In genomic region chr6:98927534-98927933, GRCh38 we compare ENCODE assay signal across 20 cellular contexts. TPM values are rescaled to one million over a fixed set of nuclear protein-coding genes. Genes with fewer than 3 reads are reported as not detected.
DNase-seq lines count a peak whose midpoint lies in the region; ATAC-seq, FAIRE-seq and TF ChIP-seq lines count a peak whose summit lies in the region.
"Had no signal": no experiment of that assay in that cellular context is flagged by ENCODE, and none has a peak within 500 bp of the region (broad histone marks: within the 10 kb centered on the region; RNA-seq: fewer than 3 reads in every experiment).

No MANE protein-coding gene starts in this region.

- no peak overlapping the region for H3K18ac ChIP-seq in H9 (ENCODE audit: insufficient read length, low read depth, low read length)

- H3K36me3 Mint-ChIP-seq in H9 (ENCODE audit: insufficient read depth in 1 of 3, low read depth in 3 of 3) = peaks cover 2 to 24% (median 3%) of the 10 kb centered on the region in 3 experiments; a peak in 5 of 7 replicates

- no peak overlapping the region for H2BK120ac ChIP-seq in H9 (ENCODE audit: low read depth, low read length, poor library complexity, severe bottlenecking)

- intact Hi-C loops in pancreas (cut with DNase I) = no loop called here

- H3K4me1 ChIP-seq in pancreas = peaks cover 0 to 12% (median 0%) of the 10 kb centered on the region in 3 donors
- no peaks in the 10 kb centered on the region; the same call in 1 of the 2 replicates for H3K4me1 ChIP-seq in H9 (ENCODE audit: insufficient read depth, low read length)
- H3K4me1 ChIP-seq: Peyer's patch had no signal

- no peaks in the 10 kb centered on the region for H3K9me3 Mint-ChIP-seq in H9
- H3K9me3 Mint-ChIP-seq: CD4-positive, alpha-beta memory T cell; memory B cell; T-helper 1 cell treated with Interleukin-12 subunit alpha and Interleukin-12 subunit beta and Interleukin-4 antibody, amounts not matched to agents 30 μg/mL and 1 μg/mL, for 36 hours had no signal

- H2BK5ac ChIP-seq in H9 (ENCODE audit: insufficient read length, low read length) = no peak overlapping the region

- H3K4me1 Mint-ChIP-seq in H9 = peaks cover 32% of the 10 kb centered on the region in 2 experiments

- peak in 3 of 4 donors; percentile 57 to 72 (median 69) for ATAC-seq in pancreas
- no peak for ATAC-seq in HG03159 (IDR thresholded peaks at IDR 0.05; ENCODE audit: unreplicated experiment)
- no peak for ATAC-seq in HG02678 (IDR thresholded peaks at IDR 0.05; ENCODE audit: unreplicated experiment)
- ATAC-seq: sciatic nerve had no signal

- no peak overlapping the region for H2BK15ac ChIP-seq in H9 (ENCODE audit: low read depth, low read length)

- H4K91ac ChIP-seq in H9 (ENCODE audit: insufficient read length, low read depth, low read length) = no peak overlapping the region

- H3K14ac ChIP-seq in H9 (ENCODE audit: insufficient read depth, low read length) = no peak overlapping the region

- no peak overlapping the region for H3K9ac ChIP-seq in H9 (ENCODE audit: extremely low read depth, insufficient read length, low read length)

- no peak overlapping the region for H4K5ac ChIP-seq in H9 (ENCODE audit: insufficient read length, low read depth, low read length)

- H3K4me2 ChIP-seq in H9 (ENCODE audit: insufficient read depth, insufficient read length, low read length) = no peak overlapping the region

- H3K4me3 Mint-ChIP-seq in H9 = no peak overlapping the region
- H3K4me3 Mint-ChIP-seq: CD4-positive, alpha-beta memory T cell; memory B cell; neural crest cell; T-helper 1 cell treated with Interleukin-12 subunit alpha and Interleukin-12 subunit beta and Interleukin-4 antibody, amounts not matched to agents 30 μg/mL and 1 μg/mL, for 36 hours had no signal

- FAIRE-seq in pancreas (lab: Jason Lieb, UNC) = no peak

- no peaks in the 10 kb centered on the region for H3K79me1 ChIP-seq in H9 (ENCODE audit: insufficient read depth, low read depth, low read length, poor library complexity, severe bottlenecking)

- no peaks in the 10 kb centered on the region for H3K79me2 ChIP-seq in H9 (ENCODE audit: insufficient read depth, low read length)

- H3K4me3 ChIP-seq in pancreas = no peak overlapping the region
- H3K4me3 ChIP-seq: dorsolateral prefrontal cortex, Peyer's patch had no signal

- H3K9me3 ChIP-seq in pancreas (no peaks in the 10 kb centered on the region), H9 (ENCODE audit: control insufficient read depth, low read depth, low read length) (no peaks in the 10 kb centered on the region)
- H3K9me3 ChIP-seq: Peyer's patch had no signal

- H3K56ac ChIP-seq in H9 (ENCODE audit: insufficient read length, low read depth, low read length) = no peak overlapping the region

- no peaks in the 10 kb centered on the region for H3K23me2 ChIP-seq in H9 (ENCODE audit: insufficient read length, low read depth, low read length, poor library complexity, severe bottlenecking)

- no peaks in the 10 kb centered on the region for H3K27me3 ChIP-seq in pancreas
- H3K27me3 ChIP-seq in H9 (ENCODE audit: insufficient read depth, low read length) = no peaks in the 10 kb centered on the region
- H3K27me3 ChIP-seq: dorsolateral prefrontal cortex, Peyer's patch had no signal

- H2BK12ac ChIP-seq in H9 (ENCODE audit: insufficient read length, low read depth, low read length) = no peak overlapping the region

- no peak overlapping the region for H2AK5ac ChIP-seq in H9 (ENCODE audit: insufficient read length, low read length)

- no peaks in the 10 kb centered on the region for H3K27me3 Mint-ChIP-seq in H9 (ENCODE audit: low read depth)
- H3K27me3 Mint-ChIP-seq: CD4-positive, alpha-beta memory T cell; memory B cell had no signal

- H2AFZ ChIP-seq in H9 (ENCODE audit: low read length) = no peak overlapping the region

- no peak overlapping the region for H3K27ac Mint-ChIP-seq in H9
- H3K27ac Mint-ChIP-seq: CD4-positive, alpha-beta memory T cell; memory B cell; T-helper 1 cell treated with Interleukin-12 subunit alpha and Interleukin-12 subunit beta and Interleukin-4 antibody, amounts not matched to agents 30 μg/mL and 1 μg/mL, for 36 hours had no signal

- DNase-seq in NCI-H2196 (lab: John Stamatoyannopoulos, UW; ENCODE audit: unreplicated experiment) (peak; percentile 39), NCI-H2196 treated with DMSO at 0.1 percent for 48 hours (lab: John Stamatoyannopoulos, UW; ENCODE audit: unreplicated experiment) (no peak), NCI-H2029 (lab: John Stamatoyannopoulos, UW) (peak; percentile 74), dermis blood vessel endothelial cell (peak; percentile 65), pancreas (no peak), H9 (no peak)
- DNase-seq: activated CD4-positive, CD25-positive, alpha-beta regulatory T cell; activated naive CD4-positive, alpha-beta T cell; CD4-positive, alpha-beta memory T cell; dorsolateral prefrontal cortex; hypothalamus; MM.1S; Peyer's patch; stimulated activated CD4-positive, alpha-beta T cell treated with anti-CD3 and anti-CD28 coated beads, Interleukin-4, amount 100 ng/mL, for 1 hour had no signal

- H3K27ac ChIP-seq in pancreas = no peak overlapping the region
- H3K27ac ChIP-seq in H9 (ENCODE audit: insufficient read length, low read depth, low read length) = no peak overlapping the region
- H3K27ac ChIP-seq: dorsolateral prefrontal cortex, Peyer's patch had no signal

- no peak overlapping the region for H3K4ac ChIP-seq in H9 (ENCODE audit: low read depth, low read length)

- H4K8ac ChIP-seq in H9 (replicated peaks; ENCODE audit: insufficient read length, low read depth, low read length) = no peak overlapping the region

- no peak overlapping the region for H3T11ph ChIP-seq in H9 (ENCODE audit: low read length)

- TF ChIP-seq CTCF in pancreas (IDR thresholded peaks at IDR 0.05) (no peak), H9 (conservative IDR thresholded peaks at IDR 0.05) (no peak)

- no peaks in the 10 kb centered on the region for H4K20me1 ChIP-seq in H9 (ENCODE audit: control insufficient read depth, insufficient read depth, insufficient read length)

- no peak overlapping the region for H2BK20ac ChIP-seq in H9 (ENCODE audit: low read depth, low read length, poor library complexity, severe bottlenecking)

- H3K23ac ChIP-seq in H9 (ENCODE audit: insufficient read length, low read depth, low read length) = no peak overlapping the region

- peaks cover 0 to 4% (median 0%) of the 10 kb centered on the region in 3 donors for H3K36me3 ChIP-seq in pancreas

RNA-seq across cellular contexts. Expression of gene FBXL4, which starts 20.2 kb away (rescaled TPM):
- 15.5 and 18.6 TPM in 2 replicates for total RNA-seq in dermis blood vessel endothelial cell
- 10 to 100 TPM in 5 of 6 donors, 1 to 10 TPM in 1; 9.0 to 16.9 (median 11.4) TPM for total RNA-seq in pancreas
- 1 to 10 TPM; 2.6 to 5.3 TPM for polyA plus RNA-seq in pancreas
- 5.1 and 5.3 TPM in 2 replicates for total RNA-seq in H9 (2021)

Comparison
In these comparisons a context has a peak if more than half of its experiments do, and no peak if none do; other contexts are left out.
1. DNase-seq: peak in NCI-H2196 (single experiment), NCI-H2029 (single experiment) and dermis blood vessel endothelial cell (single experiment); none in NCI-H2196 treated with DMSO at 0.1 percent for 48 hours (single experiment), pancreas (0 of 6) and H9 (single experiment).
2. ATAC-seq: peak in pancreas (3 of 4); none in HG03159 (single experiment) and HG02678 (single experiment).